17 cellular contexts compared by ENCODE assay signal in the genomic region with DNA sequence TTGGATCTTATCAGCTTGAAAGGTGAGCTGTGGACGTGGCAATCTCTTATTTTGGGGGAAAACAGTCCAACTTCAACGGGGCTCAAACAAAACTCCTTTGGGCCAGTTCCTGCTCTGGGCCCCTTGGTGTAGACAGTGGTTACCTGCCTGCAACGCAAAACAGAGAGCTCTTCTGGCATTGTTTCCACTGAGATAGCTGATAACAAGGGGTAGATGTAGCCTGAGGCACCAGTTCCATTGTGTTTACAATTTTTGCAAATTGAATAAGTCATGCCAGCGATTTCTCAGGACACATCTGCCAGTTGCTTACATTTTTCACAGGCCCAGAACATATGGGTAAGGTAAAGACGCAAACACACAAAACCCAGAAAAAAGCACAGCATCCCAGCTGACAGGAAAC.
DNase-seq lines count a peak whose midpoint lies in the region; TF ChIP-seq lines count a peak whose summit lies in the region.
"Had no signal": no experiment of that assay in that cellular context is flagged by ENCODE, and none has a peak within 500 bp of the region (broad histone marks: within the 10 kb centered on the region; RNA-seq: fewer than 3 reads in every experiment).

No MANE protein-coding gene starts in this region.

- H3K27ac Mint-ChIP-seq in endodermal cell, result no peak overlapping the region
- H3K27ac Mint-ChIP-seq: B cell; CD8-positive, alpha-beta T cell; IgD-negative memory B cell had no signal

- H3K4me1 Mint-ChIP-seq in endodermal cell, result peaks cover 11% of the 10 kb centered on the region
- H3K4me1 Mint-ChIP-seq: B cell, IgD-negative memory B cell had no signal

- no peak overlapping the region for H3K4me3 Mint-ChIP-seq in endodermal cell
- H3K4me3 Mint-ChIP-seq: B cell; CD8-positive, alpha-beta T cell; IgD-negative memory B cell had no signal

- peaks cover 5% of the 10 kb centered on the region for H3K27me3 Mint-ChIP-seq in endodermal cell (ENCODE audit: insufficient read depth)

- H3K27me3 ChIP-seq in HUES64 (ENCODE audit: insufficient read depth, low read length) (no peaks in the 10 kb centered on the region), endodermal cell (ENCODE audit: control insufficient read depth, insufficient read depth, low read length, poor library complexity, severe bottlenecking) (peaks cover 5% of the 10 kb centered on the region)
- H3K27me3 ChIP-seq: BLaER1 treated with 17β-estradiol and CSF1 and Interleukin-3, amounts not matched to agents 10 nM and 100 nM had no signal

- peaks cover 8% of the 10 kb centered on the region for H3K36me3 Mint-ChIP-seq in endodermal cell (ENCODE audit: low read depth)
- H3K36me3 Mint-ChIP-seq: CD8-positive, alpha-beta T cell; IgD-negative memory B cell had no signal

- DNase-seq in ELF-1 (ENCODE audit: low read depth, low spot score) (peak; percentile 55), endodermal cell (peak; percentile 38), retina (peak; percentile 26), Ammon's horn (ENCODE audit: low spot score) (no peak), epidermal melanocyte (ENCODE audit: insufficient read length, low spot score) (no peak)
- DNase-seq in effector CD4-positive, alpha-beta T cell, result no peak
- DNase-seq: 8988T; Calu3; CD8-positive, alpha-beta T cell; DMS79 treated with DMSO at 0.1 percent for 48 hours; GM23248; H7 had no signal

- H3K9me3 ChIP-seq in HUES64 (ENCODE audit: insufficient read depth, low read depth, low read length), result peaks cover 9% of the 10 kb centered on the region
- no peaks in the 10 kb centered on the region for H3K9me3 ChIP-seq in endodermal cell (ENCODE audit: control insufficient read depth, low read length)

- TF ChIP-seq CTCF in endodermal cell (conservative IDR thresholded peaks at IDR 0.05), result no peak

- 68% methylated on average over 5 of the region's 5 CpGs for WGBS in HUES64
- 62 to 74% methylated on average over 3 to 5 of the region's 5 CpGs for WGBS in endodermal cell (ENCODE audit: insufficient coverage in 1 of 2, insufficient read length in 1 of 2), 2 experiments

- peaks cover 35% of the 10 kb centered on the region for H3K4me1 ChIP-seq in HUES64 (ENCODE audit: insufficient read depth, low read length)
- H3K4me1 ChIP-seq in endodermal cell (ENCODE audit: control insufficient read depth, insufficient read depth, low read length), result no peaks in the 10 kb centered on the region
- H3K4me1 ChIP-seq: BLaER1 treated with 17β-estradiol and CSF1 and Interleukin-3, amounts not matched to agents 10 nM and 100 nM had no signal

- peaks cover 15% of the 10 kb centered on the region for H3K9me3 Mint-ChIP-seq in endodermal cell

- H3K4me3 ChIP-seq in HUES64 (ENCODE audit: low read length), result no peak overlapping the region
- no peak overlapping the region for H3K4me3 ChIP-seq in endodermal cell (ENCODE audit: low read length)
- H3K4me3 ChIP-seq: BLaER1 treated with 17β-estradiol and CSF1 and Interleukin-3, amounts not matched to agents 10 nM and 100 nM; GM12878; GM23248 had no signal

- H3K9ac ChIP-seq in HUES64 (ENCODE audit: low read depth, low read length) (no peak overlapping the region), endodermal cell (ENCODE audit: extremely low read depth, low read length, poor library complexity, severe bottlenecking) (no peak overlapping the region)
- H3K9ac ChIP-seq: BLaER1 treated with 17β-estradiol and CSF1 and Interleukin-3, amounts not matched to agents 10 nM and 100 nM; GM23248 had no signal

- no peaks in the 10 kb centered on the region; the same call in 1 of the 2 replicates for H3K36me3 ChIP-seq in HUES64 (ENCODE audit: insufficient read depth, low read length)
- no peaks in the 10 kb centered on the region for H3K36me3 ChIP-seq in endodermal cell (ENCODE audit: control insufficient read depth, insufficient read depth, low read length)
- H3K36me3 ChIP-seq: BLaER1 treated with 17β-estradiol and CSF1 and Interleukin-3, amounts not matched to agents 10 nM and 100 nM had no signal

- H3K27ac ChIP-seq in HUES64 (ENCODE audit: low read depth, low read length), result peak overlapping the region; percentile 34; the same call in 1 of the 2 replicates
- peak overlapping the region; percentile 6 for H3K27ac ChIP-seq in endodermal cell (ENCODE audit: low read depth, low read length)
- H3K27ac ChIP-seq: BLaER1 treated with 17β-estradiol and CSF1 and Interleukin-3, amounts not matched to agents 10 nM and 100 nM; GM23248 had no signal

Comparison
In these comparisons a context has a peak if more than half of its experiments do, and no peak if none do; other contexts are left out.
1. DNase-seq: peak in ELF-1 (single experiment), endodermal cell (single experiment) and retina (single experiment); none in Ammon's horn (single experiment), effector CD4-positive, alpha-beta T cell (single experiment) and epidermal melanocyte (single experiment).